In genomic region chr5:45385321-45386058, GRCh38 we compare ENCODE assay signal across 11 cellular contexts.
DNase-seq lines count a peak whose midpoint lies in the region; ATAC-seq and TF ChIP-seq lines count a peak whose summit lies in the region.
"Had no signal": no experiment of that assay in that cellular context is flagged by ENCODE, and none has a peak within 500 bp of the region (broad histone marks: within the 10 kb centered on the region; RNA-seq: fewer than 3 reads in every experiment).

No MANE protein-coding gene starts in this region.

- peak; percentile 91 for DNase-seq in A172 (ENCODE audit: low spot score)
- peak; percentile 29 for DNase-seq in HPDE6-E6E7 (ENCODE audit: extremely low spot score)
- DNase-seq in SW480 (ENCODE audit: low spot score): peak; percentile 23
- DNase-seq in foreskin fibroblast: peak; percentile 25 to 79
- DNase-seq in DMS79 treated with DMSO at 0.1 percent for 48 hours (lab: John Stamatoyannopoulos, UW): no peak
- no peak for DNase-seq in GM13976 (ENCODE audit: low spot score)
- DNase-seq: activated CD8-positive, alpha-beta memory T cell treated with anti-CD3 and anti-CD28 coated beads, Interleukin-2, amount 10 ng/mL, durations not matched to agents 7 days and 5 days; AML-193; amniotic stem cell had no signal

- ATAC-seq in HG03196 (IDR thresholded peaks at IDR 0.05; ENCODE audit: unreplicated experiment) (no peak), GM19395 (IDR thresholded peaks at IDR 0.05; ENCODE audit: unreplicated experiment) (no peak)
- ATAC-seq: activated CD8-positive, alpha-beta memory T cell treated with anti-CD3 and anti-CD28 coated beads, Interleukin-2, amount 10 ng/mL, durations not matched to agents 7 days and 5 days had no signal

- H3K4me3 ChIP-seq in foreskin fibroblast (ENCODE audit: low read depth in 1 of 2, low read length in 2 of 2): no peak overlapping the region

- in situ Hi-C loops in GM13976 (cut with MboI; ENCODE audit: low sequenced_read_pairs, unreplicated experiment): no loop called here

- no peak for TF ChIP-seq CTCF in foreskin fibroblast (IDR thresholded peaks at IDR 0.05; ENCODE audit: low read depth, low read length)
- TF ChIP-seq CTCF in GM13976 (IDR thresholded peaks at IDR 0.05; ENCODE audit: borderline replicate concordance, control extremely low read depth, extremely low read depth, insufficient read depth, missing control alignments): no peak

Comparison
In these comparisons a context has a peak if more than half of its experiments do, and no peak if none do; other contexts are left out.
1. DNase-seq: peak in A172 (single experiment), HPDE6-E6E7 (single experiment), SW480 (single experiment) and foreskin fibroblast (2 of 2); none in DMS79 treated with DMSO at 0.1 percent for 48 hours (single experiment) and GM13976 (single experiment).